17 cellular contexts compared by ENCODE assay signal in genomic region chr2:235513984-235514626, GRCh38. TPM values are rescaled to one million over a fixed set of nuclear protein-coding genes. Genes with fewer than 3 reads are reported as not detected.
"Had no signal": no experiment of that assay in that cellular context is flagged by ENCODE, and none has a peak within 500 bp of the region (broad histone marks: within the 10 kb centered on the region; RNA-seq: fewer than 3 reads in every experiment).

No MANE protein-coding gene starts in this region.

- H3K4me2 ChIP-seq: SK-N-SH had no signal

- ATAC-seq: activated naive CD4-positive, alpha-beta T cell treated with anti-CD3 and anti-CD28 coated beads, Interleukin-2, amount 50 U/mL, for 72 hours; naive thymus-derived CD4-positive, alpha-beta T cell; stimulated activated naive CD8-positive, alpha-beta T cell treated with anti-CD3 and anti-CD28 coated beads, Interleukin-15, amount 100 ng/mL, for 72 hours had no signal

- DNase-seq: activated B cell treated with CpG ODN at 0.5 μM for 24 hours; activated CD4-positive, alpha-beta T cell treated with anti-CD3 and anti-CD28 coated beads, Interleukin-2, amount 10 ng/mL, durations not matched to agents 24 days and 14 days; activated CD8-positive, alpha-beta memory T cell treated with anti-CD3 and anti-CD28 coated beads for 24 hours; amygdala; brain microvascular endothelial cell; glutamatergic neuron; left ventricle myocardium inferior; naive thymus-derived CD4-positive, alpha-beta T cell; SK-N-SH; stimulated activated CD4-positive, alpha-beta T cell treated with anti-CD3 and anti-CD28 coated beads, Interleukin-15, amount 100 ng/mL, for 24 hours; stimulated activated CD4-positive, alpha-beta T cell treated with anti-CD3 and anti-CD28 coated beads, Interleukin-4, amount 100 ng/mL, for 24 hours; stimulated activated naive CD8-positive, alpha-beta T cell treated with anti-CD3 and anti-CD28 coated beads, Interleukin-15, amount 100 ng/mL, for 72 hours; T-helper 1 cell had no signal

- H3K27me3 Mint-ChIP-seq: activated CD4-positive, alpha-beta T cell treated with anti-CD3 and anti-CD28 coated beads, Interleukin-2, amount 10 ng/mL, durations not matched to agents 24 days and 14 days had no signal

- H3K27ac Mint-ChIP-seq: activated B cell treated with CpG ODN at 0.5 μM for 24 hours; activated CD4-positive, alpha-beta T cell treated with anti-CD3 and anti-CD28 coated beads, Interleukin-2, amount 10 ng/mL, durations not matched to agents 24 days and 14 days; activated naive CD4-positive, alpha-beta T cell treated with anti-CD3 and anti-CD28 coated beads, Interleukin-2, amount 50 U/mL, for 72 hours; naive thymus-derived CD4-positive, alpha-beta T cell; stimulated activated naive CD8-positive, alpha-beta T cell treated with anti-CD3 and anti-CD28 coated beads, Interleukin-15, amount 100 ng/mL, for 72 hours had no signal

- H3K4me3 Mint-ChIP-seq: activated B cell treated with CpG ODN at 0.5 μM for 24 hours; activated CD4-positive, alpha-beta T cell treated with anti-CD3 and anti-CD28 coated beads, Interleukin-2, amount 10 ng/mL, durations not matched to agents 24 days and 14 days; naive thymus-derived CD4-positive, alpha-beta T cell; stimulated activated naive CD8-positive, alpha-beta T cell treated with anti-CD3 and anti-CD28 coated beads, Interleukin-15, amount 100 ng/mL, for 72 hours had no signal

- H3K27me3 ChIP-seq: brain microvascular endothelial cell, dorsolateral prefrontal cortex, esophagus muscularis mucosa had no signal

- H3K36me3 ChIP-seq: brain microvascular endothelial cell, esophagus muscularis mucosa, left ventricle myocardium inferior, thoracic aorta had no signal

- H3K4me1 Mint-ChIP-seq: activated B cell treated with CpG ODN at 0.5 μM for 24 hours; activated CD4-positive, alpha-beta T cell treated with anti-CD3 and anti-CD28 coated beads, Interleukin-2, amount 10 ng/mL, durations not matched to agents 24 days and 14 days; naive thymus-derived CD4-positive, alpha-beta T cell; stimulated activated naive CD8-positive, alpha-beta T cell treated with anti-CD3 and anti-CD28 coated beads, Interleukin-15, amount 100 ng/mL, for 72 hours had no signal

- H3K36me3 Mint-ChIP-seq: activated naive CD4-positive, alpha-beta T cell treated with anti-CD3 and anti-CD28 coated beads, Interleukin-2, amount 50 U/mL, for 72 hours; naive thymus-derived CD4-positive, alpha-beta T cell had no signal

- H3K9me3 ChIP-seq: esophagus muscularis mucosa, left ventricle myocardium inferior, SK-N-SH, thoracic aorta had no signal

- H3K9me3 Mint-ChIP-seq: activated naive CD4-positive, alpha-beta T cell treated with anti-CD3 and anti-CD28 coated beads, Interleukin-2, amount 50 U/mL, for 72 hours had no signal

- H3K27ac ChIP-seq: brain microvascular endothelial cell, dorsolateral prefrontal cortex, esophagus muscularis mucosa, left ventricle myocardium inferior, thoracic aorta had no signal

- H3K4me3 ChIP-seq: dorsolateral prefrontal cortex, esophagus muscularis mucosa, left ventricle myocardium inferior, thoracic aorta had no signal

- H3K9ac ChIP-seq: SK-N-SH had no signal

RNA-seq across cellular contexts. Expression of gene AGAP1, which starts 20.3 kb away (rescaled TPM):
- total RNA-seq: activated B cell treated with CpG ODN at 0.5 μM for 24 hours had no signal
- polyA plus RNA-seq: naive thymus-derived CD4-positive, alpha-beta T cell had no signal
